Comparison of ENCODE assay signal across 2 cellular contexts in genomic region chr10:101066146-101066889, GRCh38.
TF ChIP-seq lines count a peak whose summit lies in the region.

No MANE protein-coding gene starts in this region.

TF ChIP-seq in Ishikawa, 13 proteins besides CTCF, POLR2A, EP300 and RAD21:
- TF ChIP-seq EGR1 (IDR thresholded peaks at IDR 0.05) (peak; percentile 64), CEBPB (IDR thresholded peaks at IDR 0.05) (no peak), TEAD4 (IDR thresholded peaks at IDR 0.05) (peak; percentile 32), TAF1 (IDR thresholded peaks at IDR 0.05; ENCODE audit: low read depth) (peak; percentile 76), REST (IDR thresholded peaks at IDR 0.05; ENCODE audit: low read depth) (no peak), FOXM1 (IDR thresholded peaks at IDR 0.05; ENCODE audit: borderline replicate concordance, low read depth) (peak; percentile 58), MAX (IDR thresholded peaks at IDR 0.05) (peak; percentile 92), ZBTB7A (IDR thresholded peaks at IDR 0.05; ENCODE audit: low read depth) (peak; percentile 66), YY1 (IDR thresholded peaks at IDR 0.05; ENCODE audit: low read depth) (peak; percentile 64; the same call in 1 of the 2 replicates), USF1 (IDR thresholded peaks at IDR 0.05) (peak; percentile 83), TCF12 (IDR thresholded peaks at IDR 0.05; ENCODE audit: low read depth) (peak; percentile 77), NFIC (IDR thresholded peaks at IDR 0.05) (peak; percentile 73; the same call in 1 of the 2 replicates), CREB1 (IDR thresholded peaks at IDR 0.05; ENCODE audit: low read depth) (no peak)

TF ChIP-seq in GM12878, 131 proteins besides CTCF, POLR2A, EP300 and RAD21:
- peak; percentile 33; the same call in 1 of the 2 replicates for TF ChIP-seq TCF12 (IDR thresholded peaks at IDR 0.05; ENCODE audit: low read depth, low read length)
- peak; percentile 48 for TF ChIP-seq NR2F1 (conservative IDR thresholded peaks at IDR 0.05)
- peak; percentile 71 for TF ChIP-seq SUZ12 (IDR thresholded peaks at IDR 0.05; ENCODE audit: unreplicated experiment)
- 0 out of 2 replicates have a peak, but pooled peaks have one; percentile 32 for TF ChIP-seq TCF3 (IDR thresholded peaks at IDR 0.05; ENCODE audit: borderline replicate concordance, insufficient read depth, low read depth, low read length)
- 0 out of 2 replicates have a peak, but pooled peaks have one; percentile 35 for TF ChIP-seq NBN (IDR thresholded peaks at IDR 0.05)
- no peak for TF ChIP-seq ESRRA (IDR thresholded peaks at IDR 0.05; ENCODE audit: low read length)
- TF ChIP-seq EGR1 (IDR thresholded peaks at IDR 0.05; ENCODE audit: borderline replicate concordance in 1 of 2, low read depth in 2 of 2, low read length in 2 of 2) = peak in 1 of 2 experiments; percentile 51; a peak in 1 of 3 replicates
- TF ChIP-seq IKZF1 (conservative IDR thresholded peaks at IDR 0.05) = peak; percentile 29; the same call in 1 of the 2 replicates
- no peak for TF ChIP-seq CUX1 (IDR thresholded peaks at IDR 0.05; ENCODE audit: insufficient replicate concordance, low read depth, low read length)
- peak; percentile 49; the same call in 1 of the 2 replicates for TF ChIP-seq SMC3 (IDR thresholded peaks at IDR 0.05; ENCODE audit: borderline replicate concordance, low read length)
TF ChIP-seq in GM12878: peak in this region for 8.
